8 cellular contexts compared by ENCODE assay signal in genomic region chr11:115659061-115659963, GRCh38.
DNase-seq lines count a peak whose midpoint lies in the region; ATAC-seq lines count a peak whose summit lies in the region.

No MANE protein-coding gene starts in this region.

- DNase-seq in G401 (ENCODE audit: low spot score) (peak; percentile 56), NOMO-1 treated with DMSO at 0.1 percent for 48 hours (lab: John Stamatoyannopoulos, UW; ENCODE audit: unreplicated experiment) (peak; percentile 29), left cardiac atrium (peak; percentile 42), retina (peak; percentile 85), cortex of kidney (lab: John Stamatoyannopoulos, UW) (no peak)

- intact Hi-C loops in left cardiac atrium (cut with DNase I) = no loop called here

- ATAC-seq in left cardiac atrium = peak; percentile 60 to 89
- no peak for ATAC-seq in GM18519 (IDR thresholded peaks at IDR 0.05; ENCODE audit: low FRiP score, unreplicated experiment)
- no peak for ATAC-seq in HG03175 (IDR thresholded peaks at IDR 0.05; ENCODE audit: unreplicated experiment)
- ATAC-seq in GM21529 (IDR thresholded peaks at IDR 0.05; ENCODE audit: unreplicated experiment) = no peak

- in situ Hi-C loops in G401 (cut with HindIII; ENCODE audit: low sequenced_read_pairs) = no loop called here

Comparison
In these comparisons a context has a peak if more than half of its experiments do, and no peak if none do; other contexts are left out.
1. ATAC-seq: peak in left cardiac atrium (2 of 2); none in GM18519 (single experiment), HG03175 (single experiment) and GM21529 (single experiment).